In the genomic region with DNA sequence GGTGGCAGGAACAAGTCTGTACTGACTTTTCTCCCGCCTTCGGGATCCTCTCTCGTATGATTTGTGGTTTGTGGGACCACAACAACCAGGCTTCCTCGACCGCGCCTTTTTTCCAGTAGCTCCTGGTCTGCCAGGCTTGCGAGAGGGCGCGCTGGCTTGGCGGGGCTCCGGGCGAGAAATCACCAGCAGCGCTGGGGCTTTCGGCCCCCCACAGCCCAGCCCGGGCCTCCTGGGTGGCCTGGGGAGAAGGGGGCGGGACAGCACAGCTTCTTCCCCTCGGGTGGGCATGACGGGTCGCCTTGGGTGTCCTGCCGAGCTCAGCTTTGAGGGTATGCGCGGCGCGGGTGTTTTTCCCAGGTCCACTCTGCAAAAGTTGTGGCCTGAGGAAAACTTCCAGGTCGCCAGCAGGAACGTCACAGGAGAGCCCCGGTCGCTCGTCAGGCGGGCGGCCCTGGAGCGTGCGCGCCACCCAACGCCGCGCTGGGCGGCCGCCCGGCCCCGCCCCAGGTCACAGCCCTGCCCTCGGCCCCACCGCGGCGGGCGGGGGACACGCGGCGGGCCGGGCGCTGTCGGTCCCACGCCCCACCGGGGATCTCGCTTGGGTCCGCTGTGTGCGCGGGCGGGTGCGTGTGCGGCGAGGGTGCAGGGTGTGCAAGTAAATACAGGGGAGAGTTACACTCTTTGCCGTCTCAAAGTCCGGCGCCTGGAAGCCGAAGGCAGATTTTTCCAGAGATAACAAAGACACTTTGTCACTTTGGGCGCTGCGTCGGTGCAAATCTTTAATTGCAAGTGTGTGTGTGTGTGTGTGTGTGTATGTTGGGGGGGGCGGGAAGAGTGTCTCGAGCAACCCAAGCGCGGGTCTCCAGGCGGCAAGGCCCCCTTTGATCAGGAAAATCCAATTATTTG, we compare ENCODE assay signal across 1 cellular context.
TF ChIP-seq lines count a peak whose summit lies in the region.

No MANE protein-coding gene starts in this region.

TF ChIP-seq in HEK293, 187 proteins besides CTCF, POLR2A, EP300 and RAD21 (continued from another document and continues in another):
- TF ChIP-seq ZNF501 (tag by site-specific recombination; IDR thresholded peaks at IDR 0.05) = 0 out of 2 replicates have a peak, but pooled peaks have one; percentile 20
- TF ChIP-seq ZNF23 (tag by site-specific recombination; IDR thresholded peaks at IDR 0.05; ENCODE audit: borderline replicate concordance) = no peak
- TF ChIP-seq ZNF585B (tag by site-specific recombination; IDR thresholded peaks at IDR 0.05) = no peak
- TF ChIP-seq ZFP37 (tag by site-specific recombination; IDR thresholded peaks at IDR 0.05) = 0 out of 2 replicates have a peak, but pooled peaks have one; percentile 19
- peak; percentile 45; the same call in 1 of the 2 replicates for TF ChIP-seq SP7 (tag by site-specific recombination; IDR thresholded peaks at IDR 0.05)
- no peak for TF ChIP-seq ZBTB17 (tag by site-specific recombination; IDR thresholded peaks at IDR 0.05)
- TF ChIP-seq, protein P1, sequence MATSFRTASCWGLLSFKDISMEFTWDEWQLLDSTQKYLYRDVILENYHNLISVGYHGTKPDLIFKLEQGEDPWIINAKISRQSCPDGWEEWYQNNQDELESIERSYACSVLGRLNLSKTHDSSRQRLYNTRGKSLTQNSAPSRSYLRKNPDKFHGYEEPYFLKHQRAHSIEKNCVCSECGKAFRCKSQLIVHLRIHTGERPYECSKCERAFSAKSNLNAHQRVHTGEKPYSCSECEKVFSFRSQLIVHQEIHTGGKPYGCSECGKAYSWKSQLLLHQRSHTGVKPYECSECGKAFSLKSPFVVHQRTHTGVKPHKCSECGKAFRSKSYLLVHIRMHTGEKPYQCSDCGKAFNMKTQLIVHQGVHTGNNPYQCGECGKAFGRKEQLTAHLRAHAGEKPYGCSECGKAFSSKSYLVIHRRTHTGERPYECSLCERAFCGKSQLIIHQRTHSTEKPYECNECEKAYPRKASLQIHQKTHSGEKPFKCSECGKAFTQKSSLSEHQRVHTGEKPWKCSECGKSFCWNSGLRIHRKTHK (tag by site-specific recombination; IDR thresholded peaks at IDR 0.05) = no peak
- TF ChIP-seq HOXC10 (CRISPR knock-in tag; IDR thresholded peaks at IDR 0.05) = no peak
- TF ChIP-seq ZNF114 (tag by site-specific recombination; IDR thresholded peaks at IDR 0.05) = no peak
- peak; percentile 77 for TF ChIP-seq ZFHX2 (tag by site-specific recombination; conservative IDR thresholded peaks at IDR 0.05)
- TF ChIP-seq ZNF529 (tag by site-specific recombination; IDR thresholded peaks at IDR 0.05; ENCODE audit: insufficient replicate concordance) = no peak
- TF ChIP-seq ZNF10 (tag by site-specific recombination; IDR thresholded peaks at IDR 0.05) = no peak
- TF ChIP-seq, protein P2, sequence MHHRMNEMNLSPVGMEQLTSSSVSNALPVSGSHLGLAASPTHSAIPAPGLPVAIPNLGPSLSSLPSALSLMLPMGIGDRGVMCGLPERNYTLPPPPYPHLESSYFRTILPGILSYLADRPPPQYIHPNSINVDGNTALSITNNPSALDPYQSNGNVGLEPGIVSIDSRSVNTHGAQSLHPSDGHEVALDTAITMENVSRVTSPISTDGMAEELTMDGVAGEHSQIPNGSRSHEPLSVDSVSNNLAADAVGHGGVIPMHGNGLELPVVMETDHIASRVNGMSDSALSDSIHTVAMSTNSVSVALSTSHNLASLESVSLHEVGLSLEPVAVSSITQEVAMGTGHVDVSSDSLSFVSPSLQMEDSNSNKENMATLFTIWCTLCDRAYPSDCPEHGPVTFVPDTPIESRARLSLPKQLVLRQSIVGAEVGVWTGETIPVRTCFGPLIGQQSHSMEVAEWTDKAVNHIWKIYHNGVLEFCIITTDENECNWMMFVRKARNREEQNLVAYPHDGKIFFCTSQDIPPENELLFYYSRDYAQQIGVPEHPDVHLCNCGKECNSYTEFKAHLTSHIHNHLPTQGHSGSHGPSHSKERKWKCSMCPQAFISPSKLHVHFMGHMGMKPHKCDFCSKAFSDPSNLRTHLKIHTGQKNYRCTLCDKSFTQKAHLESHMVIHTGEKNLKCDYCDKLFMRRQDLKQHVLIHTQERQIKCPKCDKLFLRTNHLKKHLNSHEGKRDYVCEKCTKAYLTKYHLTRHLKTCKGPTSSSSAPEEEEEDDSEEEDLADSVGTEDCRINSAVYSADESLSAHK (tag by site-specific recombination; IDR thresholded peaks at IDR 0.05) = no peak
- no peak for TF ChIP-seq KLF7 (tag by site-specific recombination; IDR thresholded peaks at IDR 0.05; ENCODE audit: borderline replicate concordance)
- no peak for TF ChIP-seq ZBTB1 (tag by site-specific recombination; IDR thresholded peaks at IDR 0.05)
- TF ChIP-seq, protein P3, sequence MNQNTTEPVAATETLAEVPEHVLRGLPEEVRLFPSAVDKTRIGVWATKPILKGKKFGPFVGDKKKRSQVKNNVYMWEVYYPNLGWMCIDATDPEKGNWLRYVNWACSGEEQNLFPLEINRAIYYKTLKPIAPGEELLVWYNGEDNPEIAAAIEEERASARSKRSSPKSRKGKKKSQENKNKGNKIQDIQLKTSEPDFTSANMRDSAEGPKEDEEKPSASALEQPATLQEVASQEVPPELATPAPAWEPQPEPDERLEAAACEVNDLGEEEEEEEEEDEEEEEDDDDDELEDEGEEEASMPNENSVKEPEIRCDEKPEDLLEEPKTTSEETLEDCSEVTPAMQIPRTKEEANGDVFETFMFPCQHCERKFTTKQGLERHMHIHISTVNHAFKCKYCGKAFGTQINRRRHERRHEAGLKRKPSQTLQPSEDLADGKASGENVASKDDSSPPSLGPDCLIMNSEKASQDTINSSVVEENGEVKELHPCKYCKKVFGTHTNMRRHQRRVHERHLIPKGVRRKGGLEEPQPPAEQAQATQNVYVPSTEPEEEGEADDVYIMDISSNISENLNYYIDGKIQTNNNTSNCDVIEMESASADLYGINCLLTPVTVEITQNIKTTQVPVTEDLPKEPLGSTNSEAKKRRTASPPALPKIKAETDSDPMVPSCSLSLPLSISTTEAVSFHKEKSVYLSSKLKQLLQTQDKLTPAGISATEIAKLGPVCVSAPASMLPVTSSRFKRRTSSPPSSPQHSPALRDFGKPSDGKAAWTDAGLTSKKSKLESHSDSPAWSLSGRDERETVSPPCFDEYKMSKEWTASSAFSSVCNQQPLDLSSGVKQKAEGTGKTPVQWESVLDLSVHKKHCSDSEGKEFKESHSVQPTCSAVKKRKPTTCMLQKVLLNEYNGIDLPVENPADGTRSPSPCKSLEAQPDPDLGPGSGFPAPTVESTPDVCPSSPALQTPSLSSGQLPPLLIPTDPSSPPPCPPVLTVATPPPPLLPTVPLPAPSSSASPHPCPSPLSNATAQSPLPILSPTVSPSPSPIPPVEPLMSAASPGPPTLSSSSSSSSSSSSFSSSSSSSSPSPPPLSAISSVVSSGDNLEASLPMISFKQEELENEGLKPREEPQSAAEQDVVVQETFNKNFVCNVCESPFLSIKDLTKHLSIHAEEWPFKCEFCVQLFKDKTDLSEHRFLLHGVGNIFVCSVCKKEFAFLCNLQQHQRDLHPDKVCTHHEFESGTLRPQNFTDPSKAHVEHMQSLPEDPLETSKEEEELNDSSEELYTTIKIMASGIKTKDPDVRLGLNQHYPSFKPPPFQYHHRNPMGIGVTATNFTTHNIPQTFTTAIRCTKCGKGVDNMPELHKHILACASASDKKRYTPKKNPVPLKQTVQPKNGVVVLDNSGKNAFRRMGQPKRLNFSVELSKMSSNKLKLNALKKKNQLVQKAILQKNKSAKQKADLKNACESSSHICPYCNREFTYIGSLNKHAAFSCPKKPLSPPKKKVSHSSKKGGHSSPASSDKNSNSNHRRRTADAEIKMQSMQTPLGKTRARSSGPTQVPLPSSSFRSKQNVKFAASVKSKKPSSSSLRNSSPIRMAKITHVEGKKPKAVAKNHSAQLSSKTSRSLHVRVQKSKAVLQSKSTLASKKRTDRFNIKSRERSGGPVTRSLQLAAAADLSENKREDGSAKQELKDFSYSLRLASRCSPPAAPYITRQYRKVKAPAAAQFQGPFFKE (tag by site-specific recombination; IDR thresholded peaks at IDR 0.05; ENCODE audit: borderline replicate concordance) = no peak
- TF ChIP-seq ZNF169 (tag by site-specific recombination; IDR thresholded peaks at IDR 0.05) = no peak
- no peak for TF ChIP-seq ZNF621 (tag by site-specific recombination; IDR thresholded peaks at IDR 0.05)
- no peak for TF ChIP-seq ZNF623 (tag by site-specific recombination; IDR thresholded peaks at IDR 0.05)
- no peak for TF ChIP-seq BCL11A (tag by site-specific recombination; IDR thresholded peaks at IDR 0.05; ENCODE audit: low read depth)
- peak; percentile 12; the same call in 1 of the 2 replicates for TF ChIP-seq GLIS1 (tag by site-specific recombination; IDR thresholded peaks at IDR 0.05)
- no peak for TF ChIP-seq ZNF530 (tag by site-specific recombination; IDR thresholded peaks at IDR 0.05; ENCODE audit: low read depth)
- TF ChIP-seq ZNF785 (tag by site-specific recombination; IDR thresholded peaks at IDR 0.05) = no peak
- no peak for TF ChIP-seq ZNF600 (tag by site-specific recombination; IDR thresholded peaks at IDR 0.05)
- TF ChIP-seq SCRT1 (tag by site-specific recombination; IDR thresholded peaks at IDR 0.05; ENCODE audit: borderline replicate concordance) = no peak
- no peak for TF ChIP-seq KLF8 (tag by site-specific recombination; IDR thresholded peaks at IDR 0.05)
- TF ChIP-seq ZNF362 (tag by site-specific recombination; IDR thresholded peaks at IDR 0.05) = no peak
- peak; percentile 49 for TF ChIP-seq KLF1 (tag by site-specific recombination; IDR thresholded peaks at IDR 0.05)
- TF ChIP-seq, protein P4, sequence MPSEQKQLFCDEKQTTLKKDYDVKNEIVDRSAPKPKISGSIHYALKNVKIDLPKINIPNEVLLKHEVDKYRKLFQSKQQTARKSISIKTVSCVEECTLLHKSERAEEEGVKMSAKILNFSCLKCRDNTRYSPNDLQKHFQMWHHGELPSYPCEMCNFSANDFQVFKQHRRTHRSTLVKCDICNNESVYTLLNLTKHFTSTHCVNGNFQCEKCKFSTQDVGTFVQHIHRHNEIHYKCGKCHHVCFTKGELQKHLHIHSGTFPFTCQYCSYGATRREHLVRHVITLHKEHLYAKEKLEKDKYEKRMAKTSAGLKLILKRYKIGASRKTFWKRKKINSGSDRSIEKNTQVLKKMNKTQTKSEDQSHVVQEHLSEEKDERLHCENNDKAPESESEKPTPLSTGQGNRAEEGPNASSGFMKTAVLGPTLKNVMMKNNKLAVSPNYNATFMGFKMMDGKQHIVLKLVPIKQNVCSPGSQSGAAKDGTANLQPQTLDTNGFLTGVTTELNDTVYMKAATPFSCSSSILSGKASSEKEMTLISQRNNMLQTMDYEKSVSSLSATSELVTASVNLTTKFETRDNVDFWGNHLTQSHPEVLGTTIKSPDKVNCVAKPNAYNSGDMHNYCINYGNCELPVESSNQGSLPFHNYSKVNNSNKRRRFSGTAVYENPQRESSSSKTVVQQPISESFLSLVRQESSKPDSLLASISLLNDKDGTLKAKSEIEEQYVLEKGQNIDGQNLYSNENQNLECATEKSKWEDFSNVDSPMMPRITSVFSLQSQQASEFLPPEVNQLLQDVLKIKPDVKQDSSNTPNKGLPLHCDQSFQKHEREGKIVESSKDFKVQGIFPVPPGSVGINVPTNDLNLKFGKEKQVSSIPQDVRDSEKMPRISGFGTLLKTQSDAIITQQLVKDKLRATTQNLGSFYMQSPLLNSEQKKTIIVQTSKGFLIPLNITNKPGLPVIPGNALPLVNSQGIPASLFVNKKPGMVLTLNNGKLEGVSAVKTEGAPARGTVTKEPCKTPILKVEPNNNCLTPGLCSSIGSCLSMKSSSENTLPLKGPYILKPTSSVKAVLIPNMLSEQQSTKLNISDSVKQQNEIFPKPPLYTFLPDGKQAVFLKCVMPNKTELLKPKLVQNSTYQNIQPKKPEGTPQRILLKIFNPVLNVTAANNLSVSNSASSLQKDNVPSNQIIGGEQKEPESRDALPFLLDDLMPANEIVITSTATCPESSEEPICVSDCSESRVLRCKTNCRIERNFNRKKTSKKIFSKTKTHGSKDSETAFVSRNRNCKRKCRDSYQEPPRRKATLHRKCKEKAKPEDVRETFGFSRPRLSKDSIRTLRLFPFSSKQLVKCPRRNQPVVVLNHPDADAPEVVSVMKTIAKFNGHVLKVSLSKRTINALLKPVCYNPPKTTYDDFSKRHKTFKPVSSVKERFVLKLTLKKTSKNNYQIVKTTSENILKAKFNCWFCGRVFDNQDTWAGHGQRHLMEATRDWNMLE (tag by site-specific recombination; conservative IDR thresholded peaks at IDR 0.05; ENCODE audit: low read depth) = no peak
- TF ChIP-seq, protein P5, sequence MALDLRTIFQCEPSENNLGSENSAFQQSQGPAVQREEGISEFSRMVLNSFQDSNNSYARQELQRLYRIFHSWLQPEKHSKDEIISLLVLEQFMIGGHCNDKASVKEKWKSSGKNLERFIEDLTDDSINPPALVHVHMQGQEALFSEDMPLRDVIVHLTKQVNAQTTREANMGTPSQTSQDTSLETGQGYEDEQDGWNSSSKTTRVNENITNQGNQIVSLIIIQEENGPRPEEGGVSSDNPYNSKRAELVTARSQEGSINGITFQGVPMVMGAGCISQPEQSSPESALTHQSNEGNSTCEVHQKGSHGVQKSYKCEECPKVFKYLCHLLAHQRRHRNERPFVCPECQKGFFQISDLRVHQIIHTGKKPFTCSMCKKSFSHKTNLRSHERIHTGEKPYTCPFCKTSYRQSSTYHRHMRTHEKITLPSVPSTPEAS (tag by site-specific recombination; IDR thresholded peaks at IDR 0.05) = peak; percentile 94
- TF ChIP-seq ZNF16 (tag by site-specific recombination; IDR thresholded peaks at IDR 0.05; ENCODE audit: low read depth) = no peak
- no peak for TF ChIP-seq ZNF560 (tag by site-specific recombination; IDR thresholded peaks at IDR 0.05; ENCODE audit: borderline replicate concordance)
- no peak for TF ChIP-seq ZNF146 (tag by site-specific recombination; IDR thresholded peaks at IDR 0.05)
- TF ChIP-seq PRDM1 (tag by site-specific recombination; IDR thresholded peaks at IDR 0.05) = no peak
- TF ChIP-seq, protein P6, sequence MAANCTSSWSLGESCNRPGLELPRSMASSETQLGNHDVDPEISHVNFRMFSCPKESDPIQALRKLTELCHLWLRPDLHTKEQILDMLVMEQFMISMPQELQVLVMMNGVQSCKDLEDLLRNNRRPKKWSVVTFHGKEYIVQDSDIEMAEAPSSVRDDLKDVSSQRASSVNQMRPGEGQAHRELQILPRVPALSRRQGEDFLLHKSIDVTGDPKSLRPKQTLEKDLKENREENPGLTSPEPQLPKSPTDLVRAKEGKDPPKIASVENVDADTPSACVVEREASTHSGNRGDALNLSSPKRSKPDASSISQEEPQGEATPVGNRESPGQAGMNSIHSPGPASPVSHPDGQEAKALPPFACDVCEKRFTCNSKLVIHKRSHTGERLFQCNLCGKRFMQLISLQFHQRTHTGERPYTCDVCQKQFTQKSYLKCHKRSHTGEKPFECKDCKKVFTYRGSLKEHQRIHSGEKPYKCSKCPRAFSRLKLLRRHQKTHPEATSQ (tag by site-specific recombination; IDR thresholded peaks at IDR 0.05) = no peak
- TF ChIP-seq ZNF521 (tag by site-specific recombination; IDR thresholded peaks at IDR 0.05) = no peak
- no peak for TF ChIP-seq ZNF792 (tag by site-specific recombination; IDR thresholded peaks at IDR 0.05)
